Comparison of ENCODE assay signal across 1 cellular context in the genomic region with DNA sequence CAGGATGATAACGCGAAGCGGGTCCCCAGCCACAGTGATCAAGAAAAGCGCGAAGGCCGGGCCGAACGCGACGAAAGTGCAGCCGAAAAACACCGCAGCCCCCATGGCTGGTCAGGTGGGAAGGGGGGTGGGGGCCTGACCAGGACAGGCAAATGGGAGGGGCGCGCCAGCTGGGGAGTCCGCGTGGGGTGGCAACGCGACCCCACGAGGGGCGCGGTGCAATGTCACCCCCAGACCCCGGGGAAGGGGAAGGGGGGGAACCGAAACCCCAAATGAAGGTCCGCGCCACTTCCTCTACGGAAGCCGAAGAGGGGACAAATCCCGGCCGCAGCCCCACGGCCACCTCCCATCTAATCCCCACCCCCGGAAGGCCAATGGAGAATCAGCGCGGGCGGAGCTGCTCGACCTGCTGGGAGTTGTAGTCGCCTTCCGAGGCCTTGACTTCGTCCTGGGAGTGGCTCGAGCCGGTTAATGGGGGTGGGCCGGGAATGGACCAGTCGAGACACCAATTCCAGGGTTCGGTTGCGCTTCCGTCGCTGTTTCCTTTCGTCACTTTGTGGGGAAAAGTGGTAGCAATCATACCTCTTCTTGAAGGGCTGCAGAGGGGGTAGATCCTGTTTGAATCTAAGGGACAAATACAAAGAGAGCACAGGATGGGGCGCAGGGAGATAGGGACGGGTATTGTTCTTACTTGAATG.
TF ChIP-seq lines count a peak whose summit lies in the region.

A gene (minus strand): TSS at position 311 of the 698 bp plus-strand sequence. CDS start 206 bp downstream, at position 105.

TF ChIP-seq in HEK293, 187 proteins besides CTCF, POLR2A, EP300 and RAD21 (continued from another document and continues in another):
- TF ChIP-seq, protein P1, sequence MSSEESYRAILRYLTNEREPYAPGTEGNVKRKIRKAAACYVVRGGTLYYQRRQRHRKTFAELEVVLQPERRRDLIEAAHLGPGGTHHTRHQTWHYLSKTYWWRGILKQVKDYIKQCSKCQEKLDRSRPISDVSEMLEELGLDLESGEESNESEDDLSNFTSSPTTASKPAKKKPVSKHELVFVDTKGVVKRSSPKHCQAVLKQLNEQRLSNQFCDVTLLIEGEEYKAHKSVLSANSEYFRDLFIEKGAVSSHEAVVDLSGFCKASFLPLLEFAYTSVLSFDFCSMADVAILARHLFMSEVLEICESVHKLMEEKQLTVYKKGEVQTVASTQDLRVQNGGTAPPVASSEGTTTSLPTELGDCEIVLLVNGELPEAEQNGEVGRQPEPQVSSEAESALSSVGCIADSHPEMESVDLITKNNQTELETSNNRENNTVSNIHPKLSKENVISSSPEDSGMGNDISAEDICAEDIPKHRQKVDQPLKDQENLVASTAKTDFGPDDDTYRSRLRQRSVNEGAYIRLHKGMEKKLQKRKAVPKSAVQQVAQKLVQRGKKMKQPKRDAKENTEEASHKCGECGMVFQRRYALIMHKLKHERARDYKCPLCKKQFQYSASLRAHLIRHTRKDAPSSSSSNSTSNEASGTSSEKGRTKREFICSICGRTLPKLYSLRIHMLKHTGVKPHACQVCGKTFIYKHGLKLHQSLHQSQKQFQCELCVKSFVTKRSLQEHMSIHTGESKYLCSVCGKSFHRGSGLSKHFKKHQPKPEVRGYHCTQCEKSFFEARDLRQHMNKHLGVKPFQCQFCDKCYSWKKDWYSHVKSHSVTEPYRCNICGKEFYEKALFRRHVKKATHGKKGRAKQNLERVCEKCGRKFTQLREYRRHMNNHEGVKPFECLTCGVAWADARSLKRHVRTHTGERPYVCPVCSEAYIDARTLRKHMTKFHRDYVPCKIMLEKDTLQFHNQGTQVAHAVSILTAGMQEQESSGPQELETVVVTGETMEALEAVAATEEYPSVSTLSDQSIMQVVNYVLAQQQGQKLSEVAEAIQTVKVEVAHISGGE (tag by site-specific recombination; conservative IDR thresholded peaks at IDR 0.05; ENCODE audit: low read depth): peak; percentile 96
- peak; percentile 95 for TF ChIP-seq ZNF501 (tag by site-specific recombination; IDR thresholded peaks at IDR 0.05)
- TF ChIP-seq HOXD13 (CRISPR knock-in tag; IDR thresholded peaks at IDR 0.05; ENCODE audit: borderline replicate concordance): no peak
- no peak for TF ChIP-seq ZNF2 (tag by site-specific recombination; IDR thresholded peaks at IDR 0.05)
- no peak for TF ChIP-seq ZNF16 (tag by site-specific recombination; IDR thresholded peaks at IDR 0.05; ENCODE audit: low read depth)
- TF ChIP-seq SALL2 (tag by site-specific recombination; IDR thresholded peaks at IDR 0.05; ENCODE audit: borderline replicate concordance): no peak
- no peak for TF ChIP-seq GLI2 (tag by site-specific recombination; IDR thresholded peaks at IDR 0.05; ENCODE audit: borderline replicate concordance, low read depth)
- TF ChIP-seq, protein P2, sequence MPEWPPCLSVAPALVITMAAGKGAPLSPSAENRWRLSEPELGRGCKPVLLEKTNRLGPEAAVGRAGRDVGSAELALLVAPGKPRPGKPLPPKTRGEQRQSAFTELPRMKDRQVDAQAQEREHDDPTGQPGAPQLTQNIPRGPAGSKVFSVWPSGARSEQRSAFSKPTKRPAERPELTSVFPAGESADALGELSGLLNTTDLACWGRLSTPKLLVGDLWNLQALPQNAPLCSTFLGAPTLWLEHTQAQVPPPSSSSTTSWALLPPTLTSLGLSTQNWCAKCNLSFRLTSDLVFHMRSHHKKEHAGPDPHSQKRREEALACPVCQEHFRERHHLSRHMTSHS (tag by site-specific recombination; IDR thresholded peaks at IDR 0.05): no peak
- TF ChIP-seq ZNF404 (tag by site-specific recombination; IDR thresholded peaks at IDR 0.05): no peak
- peak; percentile 94 for TF ChIP-seq KLF8 (tag by site-specific recombination; IDR thresholded peaks at IDR 0.05)
- TF ChIP-seq ZNF140 (tag by site-specific recombination; IDR thresholded peaks at IDR 0.05): no peak
- no peak for TF ChIP-seq ZNF701 (tag by site-specific recombination; IDR thresholded peaks at IDR 0.05)
- no peak for TF ChIP-seq OSR2 (tag by site-specific recombination; IDR thresholded peaks at IDR 0.05)
- TF ChIP-seq ZNF830 (tag by site-specific recombination; IDR thresholded peaks at IDR 0.05; ENCODE audit: low read depth): no peak
- TF ChIP-seq ZNF266 (tag by site-specific recombination; IDR thresholded peaks at IDR 0.05; ENCODE audit: low read depth): no peak
- TF ChIP-seq, protein P3, sequence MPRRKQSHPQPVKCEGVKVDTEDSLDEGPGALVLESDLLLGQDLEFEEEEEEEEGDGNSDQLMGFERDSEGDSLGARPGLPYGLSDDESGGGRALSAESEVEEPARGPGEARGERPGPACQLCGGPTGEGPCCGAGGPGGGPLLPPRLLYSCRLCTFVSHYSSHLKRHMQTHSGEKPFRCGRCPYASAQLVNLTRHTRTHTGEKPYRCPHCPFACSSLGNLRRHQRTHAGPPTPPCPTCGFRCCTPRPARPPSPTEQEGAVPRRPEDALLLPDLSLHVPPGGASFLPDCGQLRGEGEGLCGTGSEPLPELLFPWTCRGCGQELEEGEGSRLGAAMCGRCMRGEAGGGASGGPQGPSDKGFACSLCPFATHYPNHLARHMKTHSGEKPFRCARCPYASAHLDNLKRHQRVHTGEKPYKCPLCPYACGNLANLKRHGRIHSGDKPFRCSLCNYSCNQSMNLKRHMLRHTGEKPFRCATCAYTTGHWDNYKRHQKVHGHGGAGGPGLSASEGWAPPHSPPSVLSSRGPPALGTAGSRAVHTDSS (tag by site-specific recombination; IDR thresholded peaks at IDR 0.05): no peak
- TF ChIP-seq, protein P4, sequence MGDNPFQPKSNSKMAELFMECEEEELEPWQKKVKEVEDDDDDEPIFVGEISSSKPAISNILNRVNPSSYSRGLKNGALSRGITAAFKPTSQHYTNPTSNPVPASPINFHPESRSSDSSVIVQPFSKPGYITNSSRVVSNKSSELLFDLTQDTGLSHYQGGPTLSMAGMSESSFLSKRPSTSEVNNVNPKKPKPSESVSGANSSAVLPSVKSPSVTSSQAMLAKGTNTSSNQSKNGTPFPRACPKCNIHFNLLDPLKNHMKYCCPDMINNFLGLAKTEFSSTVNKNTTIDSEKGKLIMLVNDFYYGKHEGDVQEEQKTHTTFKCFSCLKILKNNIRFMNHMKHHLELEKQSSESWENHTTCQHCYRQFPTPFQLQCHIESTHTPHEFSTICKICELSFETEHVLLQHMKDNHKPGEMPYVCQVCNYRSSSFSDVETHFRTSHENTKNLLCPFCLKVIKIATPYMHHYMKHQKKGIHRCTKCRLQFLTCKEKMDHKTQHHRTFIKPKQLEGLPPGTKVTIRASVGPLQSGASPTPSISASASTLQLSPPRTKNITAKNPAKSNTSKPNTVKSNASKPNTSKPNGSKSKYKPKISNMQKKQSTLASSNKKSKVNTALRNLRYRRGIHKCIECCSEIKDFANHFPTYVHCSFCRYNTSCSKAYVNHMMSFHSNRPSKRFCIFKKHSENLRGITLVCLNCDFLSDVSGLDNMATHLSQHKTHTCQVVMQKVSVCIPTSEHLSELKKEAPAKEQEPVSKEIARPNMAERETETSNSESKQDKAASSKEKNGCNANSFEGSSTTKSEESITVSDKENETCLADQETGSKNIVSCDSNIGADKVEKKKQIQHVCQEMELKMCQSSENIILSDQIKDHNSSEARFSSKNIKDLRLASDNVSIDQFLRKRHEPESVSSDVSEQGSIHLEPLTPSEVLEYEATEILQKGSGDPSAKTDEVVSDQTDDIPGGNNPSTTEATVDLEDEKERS (tag by site-specific recombination; IDR thresholded peaks at IDR 0.05): no peak
- no peak for TF ChIP-seq ZNF707 (tag by site-specific recombination; IDR thresholded peaks at IDR 0.05)
- peak; percentile 74; the same call in 1 of the 2 replicates for TF ChIP-seq BCL11A (tag by site-specific recombination; IDR thresholded peaks at IDR 0.05; ENCODE audit: low read depth)
- peak; percentile 98 for TF ChIP-seq GLIS2 (tag by site-specific recombination; IDR thresholded peaks at IDR 0.05)
- no peak for TF ChIP-seq ZNF169 (tag by site-specific recombination; IDR thresholded peaks at IDR 0.05)
- peak; percentile 90 for TF ChIP-seq ZXDB (tag by site-specific recombination; IDR thresholded peaks at IDR 0.05)
- TF ChIP-seq ZNF660 (tag by site-specific recombination; IDR thresholded peaks at IDR 0.05): peak; percentile 74; the same call in 1 of the 2 replicates
- TF ChIP-seq ZNF10 (tag by site-specific recombination; IDR thresholded peaks at IDR 0.05): peak; percentile 13; the same call in 1 of the 2 replicates
- TF ChIP-seq EGR2 (tag by site-specific recombination; IDR thresholded peaks at IDR 0.05; ENCODE audit: low read depth): peak; percentile 77
- TF ChIP-seq ZNF335 (tag by site-specific recombination; conservative IDR thresholded peaks at IDR 0.05): peak; percentile 96
- no peak for TF ChIP-seq ZNF112 (tag by site-specific recombination; IDR thresholded peaks at IDR 0.05)
- peak; percentile 88 for TF ChIP-seq ZFHX2 (tag by site-specific recombination; conservative IDR thresholded peaks at IDR 0.05)
- TF ChIP-seq KLF9 (tag by site-specific recombination; IDR thresholded peaks at IDR 0.05; ENCODE audit: low read depth): peak; percentile 88
- peak; percentile 52; the same call in 1 of the 2 replicates for TF ChIP-seq KLF1 (tag by site-specific recombination; IDR thresholded peaks at IDR 0.05)
- TF ChIP-seq YY1 (tag by site-specific recombination; IDR thresholded peaks at IDR 0.05): peak; percentile 62
- TF ChIP-seq ZFP37 (tag by site-specific recombination; IDR thresholded peaks at IDR 0.05): 0 out of 2 replicates have a peak, but pooled peaks have one; percentile 54
- no peak for TF ChIP-seq ZNF114 (tag by site-specific recombination; IDR thresholded peaks at IDR 0.05)
- no peak for TF ChIP-seq ZNF571 (tag by site-specific recombination; IDR thresholded peaks at IDR 0.05)
- TF ChIP-seq ZNF223 (tag by site-specific recombination; IDR thresholded peaks at IDR 0.05): no peak
- no peak for TF ChIP-seq ZNF549 (tag by site-specific recombination; IDR thresholded peaks at IDR 0.05)
- TF ChIP-seq, protein P5, sequence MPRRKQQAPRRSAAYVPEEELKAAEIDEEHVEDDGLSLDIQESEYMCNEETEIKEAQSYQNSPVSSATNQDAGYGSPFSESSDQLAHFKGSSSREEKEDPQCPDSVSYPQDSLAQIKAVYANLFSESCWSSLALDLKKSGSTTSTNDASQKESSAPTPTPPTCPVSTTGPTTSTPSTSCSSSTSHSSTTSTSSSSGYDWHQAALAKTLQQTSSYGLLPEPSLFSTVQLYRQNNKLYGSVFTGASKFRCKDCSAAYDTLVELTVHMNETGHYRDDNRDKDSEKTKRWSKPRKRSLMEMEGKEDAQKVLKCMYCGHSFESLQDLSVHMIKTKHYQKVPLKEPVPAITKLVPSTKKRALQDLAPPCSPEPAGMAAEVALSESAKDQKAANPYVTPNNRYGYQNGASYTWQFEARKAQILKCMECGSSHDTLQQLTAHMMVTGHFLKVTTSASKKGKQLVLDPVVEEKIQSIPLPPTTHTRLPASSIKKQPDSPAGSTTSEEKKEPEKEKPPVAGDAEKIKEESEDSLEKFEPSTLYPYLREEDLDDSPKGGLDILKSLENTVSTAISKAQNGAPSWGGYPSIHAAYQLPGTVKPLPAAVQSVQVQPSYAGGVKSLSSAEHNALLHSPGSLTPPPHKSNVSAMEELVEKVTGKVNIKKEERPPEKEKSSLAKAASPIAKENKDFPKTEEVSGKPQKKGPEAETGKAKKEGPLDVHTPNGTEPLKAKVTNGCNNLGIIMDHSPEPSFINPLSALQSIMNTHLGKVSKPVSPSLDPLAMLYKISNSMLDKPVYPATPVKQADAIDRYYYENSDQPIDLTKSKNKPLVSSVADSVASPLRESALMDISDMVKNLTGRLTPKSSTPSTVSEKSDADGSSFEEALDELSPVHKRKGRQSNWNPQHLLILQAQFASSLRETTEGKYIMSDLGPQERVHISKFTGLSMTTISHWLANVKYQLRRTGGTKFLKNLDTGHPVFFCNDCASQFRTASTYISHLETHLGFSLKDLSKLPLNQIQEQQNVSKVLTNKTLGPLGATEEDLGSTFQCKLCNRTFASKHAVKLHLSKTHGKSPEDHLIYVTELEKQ (tag by site-specific recombination; IDR thresholded peaks at IDR 0.05; ENCODE audit: borderline replicate concordance): 0 out of 2 replicates have a peak, but pooled peaks have one; percentile 26
- peak; percentile 38 for TF ChIP-seq ZNF341 (tag by site-specific recombination; IDR thresholded peaks at IDR 0.05; ENCODE audit: low read depth)
- peak; percentile 68; the same call in 1 of the 2 replicates for TF ChIP-seq BCL11B (tag by site-specific recombination; IDR thresholded peaks at IDR 0.05; ENCODE audit: low read depth)
- TF ChIP-seq ZNF473 (tag by site-specific recombination; IDR thresholded peaks at IDR 0.05): no peak
- TF ChIP-seq, protein P6, sequence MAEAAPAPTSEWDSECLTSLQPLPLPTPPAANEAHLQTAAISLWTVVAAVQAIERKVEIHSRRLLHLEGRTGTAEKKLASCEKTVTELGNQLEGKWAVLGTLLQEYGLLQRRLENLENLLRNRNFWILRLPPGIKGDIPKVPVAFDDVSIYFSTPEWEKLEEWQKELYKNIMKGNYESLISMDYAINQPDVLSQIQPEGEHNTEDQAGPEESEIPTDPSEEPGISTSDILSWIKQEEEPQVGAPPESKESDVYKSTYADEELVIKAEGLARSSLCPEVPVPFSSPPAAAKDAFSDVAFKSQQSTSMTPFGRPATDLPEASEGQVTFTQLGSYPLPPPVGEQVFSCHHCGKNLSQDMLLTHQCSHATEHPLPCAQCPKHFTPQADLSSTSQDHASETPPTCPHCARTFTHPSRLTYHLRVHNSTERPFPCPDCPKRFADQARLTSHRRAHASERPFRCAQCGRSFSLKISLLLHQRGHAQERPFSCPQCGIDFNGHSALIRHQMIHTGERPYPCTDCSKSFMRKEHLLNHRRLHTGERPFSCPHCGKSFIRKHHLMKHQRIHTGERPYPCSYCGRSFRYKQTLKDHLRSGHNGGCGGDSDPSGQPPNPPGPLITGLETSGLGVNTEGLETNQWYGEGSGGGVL (tag by site-specific recombination; IDR thresholded peaks at IDR 0.05): peak; percentile 85
- peak; percentile 95 for TF ChIP-seq ZBTB20 (tag by site-specific recombination; IDR thresholded peaks at IDR 0.05)
- TF ChIP-seq GFI1B (tag by site-specific recombination; IDR thresholded peaks at IDR 0.05): 0 out of 2 replicates have a peak, but pooled peaks have one; percentile 12
- TF ChIP-seq, protein P7, sequence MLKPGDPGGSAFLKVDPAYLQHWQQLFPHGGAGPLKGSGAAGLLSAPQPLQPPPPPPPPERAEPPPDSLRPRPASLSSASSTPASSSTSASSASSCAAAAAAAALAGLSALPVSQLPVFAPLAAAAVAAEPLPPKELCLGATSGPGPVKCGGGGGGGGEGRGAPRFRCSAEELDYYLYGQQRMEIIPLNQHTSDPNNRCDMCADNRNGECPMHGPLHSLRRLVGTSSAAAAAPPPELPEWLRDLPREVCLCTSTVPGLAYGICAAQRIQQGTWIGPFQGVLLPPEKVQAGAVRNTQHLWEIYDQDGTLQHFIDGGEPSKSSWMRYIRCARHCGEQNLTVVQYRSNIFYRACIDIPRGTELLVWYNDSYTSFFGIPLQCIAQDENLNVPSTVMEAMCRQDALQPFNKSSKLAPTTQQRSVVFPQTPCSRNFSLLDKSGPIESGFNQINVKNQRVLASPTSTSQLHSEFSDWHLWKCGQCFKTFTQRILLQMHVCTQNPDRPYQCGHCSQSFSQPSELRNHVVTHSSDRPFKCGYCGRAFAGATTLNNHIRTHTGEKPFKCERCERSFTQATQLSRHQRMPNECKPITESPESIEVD (tag by site-specific recombination; IDR thresholded peaks at IDR 0.05): no peak
- TF ChIP-seq ZNF394 (tag by site-specific recombination; IDR thresholded peaks at IDR 0.05; ENCODE audit: borderline replicate concordance): peak; percentile 43; the same call in 1 of the 2 replicates
- TF ChIP-seq ZNF558 (tag by site-specific recombination; IDR thresholded peaks at IDR 0.05): no peak
